Comparison of ENCODE assay signal across 25 cellular contexts in genomic region chr20:15546624-15547023, GRCh38.
"Had no signal": no experiment of that assay in that cellular context is flagged by ENCODE, and none has a peak within 500 bp of the region (broad histone marks: within the 10 kb centered on the region; RNA-seq: fewer than 3 reads in every experiment).

No MANE protein-coding gene starts in this region.

- H3K4me1 ChIP-seq: left ventricle myocardium inferior, right atrium auricular region, right lobe of liver, stomach, upper lobe of right lung had no signal

- H3K27ac ChIP-seq: left ventricle myocardium inferior, ovary, right atrium auricular region, right lobe of liver, stomach, thoracic aorta, tibial artery, upper lobe of right lung had no signal

- H3K36me3 ChIP-seq: left ventricle myocardium inferior, ovary, right atrium auricular region, right lobe of liver, stomach, thoracic aorta, tibial artery, upper lobe of right lung had no signal

- H3K4me1 Mint-ChIP-seq: naive B cell; natural killer cell; stimulated activated memory B cell treated with anti-CD40 and anti-IgM and Interleukin-4, amounts not matched to agents 10 μg/mL and 1 μg/mL and 100 μg/mL, for 72 hours had no signal

- H3K4me3 ChIP-seq: left ventricle myocardium inferior, lung, ovary, right atrium auricular region, right lobe of liver, smooth muscle cell, stomach, thoracic aorta, tibial artery, upper lobe of right lung had no signal

- H3K9me3 ChIP-seq: ovary, right atrium auricular region, stomach, thoracic aorta, tibial artery, upper lobe of right lung had no signal

- H3K27ac Mint-ChIP-seq: mesothelial cell of epicardium; naive B cell; natural killer cell; nephron progenitor cell; progenitor cell of endocrine pancreas; stimulated activated memory B cell treated with anti-CD40 and anti-IgM and Interleukin-4, amounts not matched to agents 10 μg/mL and 1 μg/mL and 100 μg/mL, for 72 hours had no signal

- ATAC-seq: natural killer cell; right lobe of liver; stimulated activated memory B cell treated with anti-CD40 and anti-IgM and Interleukin-4, amounts not matched to agents 10 μg/mL and 1 μg/mL and 100 μg/mL, for 72 hours; upper lobe of right lung had no signal

- H3K27me3 Mint-ChIP-seq: naive B cell; progenitor cell of endocrine pancreas; stimulated activated memory B cell treated with anti-CD40 and anti-IgM and Interleukin-4, amounts not matched to agents 10 μg/mL and 1 μg/mL and 100 μg/mL, for 72 hours had no signal

- H3K9me3 Mint-ChIP-seq: nephron progenitor cell had no signal

- DNase-seq: hippocampal formation; kidney glomerular epithelial cell; left ventricle myocardium inferior; mesendoderm; naive B cell; natural killer cell; nephron progenitor cell; ovary; right lobe of liver; stimulated activated CD4-positive, alpha-beta T cell treated with anti-CD3 and anti-CD28 coated beads, Interleukin-1b, Interleukin-23, amount 100 ng/mL, for 48 hours; stimulated activated CD4-positive, alpha-beta T cell treated with anti-CD3 and anti-CD28 coated beads, Interleukin-2, amount 100 ng/mL, for 48 hours; stimulated activated CD4-positive, alpha-beta T cell treated with anti-CD3 and anti-CD28 coated beads, Interleukin-4, amount 100 ng/mL, for 4 hours; stimulated activated CD8-positive, alpha-beta memory T cell treated with anti-CD3 and anti-CD28 coated beads, Interleukin-4, amount 100 ng/mL, for 48 hours; stimulated activated naive CD4-positive, alpha-beta T cell treated with Interleukin-2 at 50 U/mL for 16 hours; stomach; tibial artery; trophoblast cell; upper lobe of right lung had no signal

- H3K36me3 Mint-ChIP-seq: mesothelial cell of epicardium; natural killer cell; stimulated activated memory B cell treated with anti-CD40 and anti-IgM and Interleukin-4, amounts not matched to agents 10 μg/mL and 1 μg/mL and 100 μg/mL, for 72 hours had no signal

- H3K4me2 ChIP-seq: smooth muscle cell had no signal

- H3K27me3 ChIP-seq: ovary, right atrium auricular region, right lobe of liver, stomach, tibial artery, upper lobe of right lung had no signal

- H3K4me3 Mint-ChIP-seq: mesothelial cell of epicardium; naive B cell; natural killer cell; nephron progenitor cell; stimulated activated memory B cell treated with anti-CD40 and anti-IgM and Interleukin-4, amounts not matched to agents 10 μg/mL and 1 μg/mL and 100 μg/mL, for 72 hours had no signal
